ENCODE assay signal across 8 cellular contexts in genomic region chr11:64165842-64166635, GRCh38. TPM values are rescaled to one million over a fixed set of nuclear protein-coding genes. Genes with fewer than 3 reads are reported as not detected.
DNase-seq lines count a peak whose midpoint lies in the region; TF ChIP-seq lines count a peak whose summit lies in the region.

MACROD1 (minus strand) TSS chr11:64166113; CDS start chr11:64165994, 119 bp downstream.

- peaks cover 1% of the 10 kb centered on the region for H3K36me3 Mint-ChIP-seq in activated naive CD4-positive, alpha-beta T cell treated with anti-CD3 and anti-CD28 coated beads for 36 hours (ENCODE audit: low read depth)

- TF ChIP-seq CTCF in suprapubic skin (IDR thresholded peaks at IDR 0.05) = no peak

- H3K36me3 ChIP-seq in SJSA1 (0 out of 2 replicates have a peak, but pooled peaks cover 2% of the 10 kb centered on the region), suprapubic skin (no peaks in the 10 kb centered on the region)

- under 1% methylated on average over 22 of the region's 92 CpGs for WGBS in suprapubic skin

- H3K27ac ChIP-seq in SJSA1 = peak within 1 kb of the TSS; percentile 26
- H3K27ac ChIP-seq in suprapubic skin = peak within 1 kb of the TSS; percentile 94

- DNase-seq in DMS53 treated with DMSO at 0.1 percent for 48 hours (lab: John Stamatoyannopoulos, UW; ENCODE audit: unreplicated experiment) (peak; percentile 95), H4 (ENCODE audit: low spot score) (peak; percentile 63), M059J (ENCODE audit: low read depth) (peak; percentile 76), SJSA1 (ENCODE audit: low read depth in 1 of 2, low spot score in 2 of 2) (peak; percentile 89 to 92), germinal center (ENCODE audit: low spot score) (peak; percentile 58), nucleus accumbens (lab: John Stamatoyannopoulos, UW) (peak in 51 of 56 donors; percentile 14 to 89 (median 59)), suprapubic skin (ENCODE audit: low spot score in 2 of 2) (peak; percentile 91 to 94)
- peak; percentile 85 for DNase-seq in activated naive CD4-positive, alpha-beta T cell treated with anti-CD3 and anti-CD28 coated beads for 36 hours

- no peaks in the 10 kb centered on the region for H3K27me3 ChIP-seq in SJSA1 (replicated peaks)
- H3K27me3 ChIP-seq in suprapubic skin = no peaks in the 10 kb centered on the region

- H3K9me3 ChIP-seq in SJSA1 (replicated peaks) (0 out of 2 replicates have a peak, but pooled peaks cover 2% of the 10 kb centered on the region), suprapubic skin (no peaks in the 10 kb centered on the region)

- H3K27me3 Mint-ChIP-seq in activated naive CD4-positive, alpha-beta T cell treated with anti-CD3 and anti-CD28 coated beads for 36 hours (ENCODE audit: low read depth) = no peaks in the 10 kb centered on the region

- peak within 1 kb of the TSS; percentile 69 for H3K27ac Mint-ChIP-seq in activated naive CD4-positive, alpha-beta T cell treated with anti-CD3 and anti-CD28 coated beads for 36 hours

- H3K4me1 ChIP-seq in SJSA1 (replicated peaks) (peaks cover 17% of the 10 kb centered on the region), suprapubic skin (peaks cover 30% of the 10 kb centered on the region)

- CTCF ChIA-PET in activated naive CD4-positive, alpha-beta T cell treated with anti-CD3 and anti-CD28 coated beads for 36 hours (lab: Charles Lee) = interaction anchor here (1.3 kb wide), 1 partner anchor 135 kb away, joined by 3 read pairs; no protein-coding TSS in a partner anchor

- H3K4me3 Mint-ChIP-seq in activated naive CD4-positive, alpha-beta T cell treated with anti-CD3 and anti-CD28 coated beads for 36 hours = peak within 1 kb of the TSS; percentile 84

- TF ChIP-seq POLR2A in suprapubic skin (IDR thresholded peaks at IDR 0.05) = no peak

- H3K4me3 ChIP-seq in SJSA1 (peak within 1 kb of the TSS; percentile 57), suprapubic skin (peak within 1 kb of the TSS; percentile 90)

- no peaks in the 10 kb centered on the region for H3K9me3 Mint-ChIP-seq in activated naive CD4-positive, alpha-beta T cell treated with anti-CD3 and anti-CD28 coated beads for 36 hours

- H3K4me1 Mint-ChIP-seq in activated naive CD4-positive, alpha-beta T cell treated with anti-CD3 and anti-CD28 coated beads for 36 hours (ENCODE audit: low read depth) = peaks cover 10% of the 10 kb centered on the region

- no peak for TF ChIP-seq EP300 in suprapubic skin (IDR thresholded peaks at IDR 0.05)

- intact Hi-C loops in activated naive CD4-positive, alpha-beta T cell treated with anti-CD3 and anti-CD28 coated beads for 36 hours (cut with micrococcal nuclease) = loop anchor here (2.0 kb wide), 1 partner anchor 21 kb away; the partner anchor contains the start of gene STIP1

RNA-seq across cellular contexts. Expression of gene MACROD1, which starts in this region (rescaled TPM):
- total RNA-seq in H4 (2014; rRNA removed; shearing (Covaris generic)) = 4.7 and 5.1 TPM in 2 replicates
- total RNA-seq in M059J (2014; rRNA removed; shearing (Covaris generic)) = 3.8 and 10.3 TPM in 2 replicates
- total RNA-seq in SJSA1 (2014; rRNA removed; shearing (Covaris generic)) = 17.6 and 22.6 TPM in 2 replicates
- total RNA-seq in activated naive CD4-positive, alpha-beta T cell treated with anti-CD3 and anti-CD28 coated beads for 36 hours = 10 to 100 TPM; 38.7 to 48.6 TPM
- 10 to 100 TPM; 29.2 to 64.6 (median 46.2) TPM for total RNA-seq in suprapubic skin

Comparison
In these comparisons a context has a peak if more than half of its experiments do, and no peak if none do; other contexts are left out.
1. Peak in every context shown above with its lines: DNase-seq, H3K4me3 ChIP-seq and H3K27ac ChIP-seq.